In the genomic region with DNA sequence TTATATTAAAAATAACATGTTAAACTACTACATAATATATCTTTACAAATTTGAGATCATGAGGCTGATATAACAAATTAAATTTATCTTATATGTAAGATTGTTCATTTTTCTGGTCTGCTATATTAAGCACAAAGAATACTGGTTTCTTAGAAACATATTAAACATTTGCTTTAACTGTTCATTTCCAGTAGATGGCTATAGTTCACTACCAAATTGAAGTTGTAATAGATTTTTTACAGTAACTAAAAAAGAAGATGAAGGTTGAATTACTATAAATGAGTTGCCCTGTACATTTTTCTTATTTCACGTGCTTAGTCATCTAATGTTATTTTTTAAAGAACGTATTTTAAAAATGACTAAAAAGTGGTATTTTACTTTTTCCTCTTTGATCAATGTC, we compare ENCODE assay signal across 11 cellular contexts. TPM values are rescaled to one million over a fixed set of nuclear protein-coding genes. Genes with fewer than 3 reads are reported as not detected.
DNase-seq lines count a peak whose midpoint lies in the region; ATAC-seq, FAIRE-seq and TF ChIP-seq lines count a peak whose summit lies in the region.
"Had no signal": no experiment of that assay in that cellular context is flagged by ENCODE, and none has a peak within 500 bp of the region (broad histone marks: within the 10 kb centered on the region; RNA-seq: fewer than 3 reads in every experiment).

No MANE protein-coding gene starts in this region.

- H3K36me3 Mint-ChIP-seq in activated naive CD4-positive, alpha-beta T cell treated with anti-CD3 and anti-CD28 coated beads for 36 hours (ENCODE audit: low read depth), result no peaks in the 10 kb centered on the region
- no peaks in the 10 kb centered on the region for H3K36me3 Mint-ChIP-seq in activated CD8-positive, alpha-beta T cell treated with anti-CD3 and anti-CD28 coated beads for 36 hours (ENCODE audit: low read depth)

- no peaks in the 10 kb centered on the region for H4K20me1 ChIP-seq in KMS-11 (ENCODE audit: insufficient read depth)

- peaks cover 2% of the 10 kb centered on the region for H3K4me1 Mint-ChIP-seq in activated naive CD4-positive, alpha-beta T cell treated with anti-CD3 and anti-CD28 coated beads for 36 hours (ENCODE audit: low read depth)
- H3K4me1 Mint-ChIP-seq in activated CD8-positive, alpha-beta T cell treated with anti-CD3 and anti-CD28 coated beads for 36 hours (ENCODE audit: low read depth), result peaks cover 3% of the 10 kb centered on the region

- no peaks in the 10 kb centered on the region for H3K79me2 ChIP-seq in KMS-11 (ENCODE audit: insufficient read depth, low read depth)

- CTCF ChIA-PET in activated naive CD4-positive, alpha-beta T cell treated with anti-CD3 and anti-CD28 coated beads for 36 hours (lab: Charles Lee), result no interaction called here
- CTCF ChIA-PET in activated CD8-positive, alpha-beta T cell treated with anti-CD3 and anti-CD28 coated beads for 36 hours (lab: Charles Lee), result interaction anchor here (1.4 kb wide), 1 partner anchor 30 kb away, joined by 3 read pairs; no protein-coding TSS in a partner anchor

- DNase-seq in DMS 273 treated with DMSO at 0.1 percent for 48 hours (lab: John Stamatoyannopoulos, UW) (peak; percentile 1), SHP77 treated with DMSO at 0.1 percent for 48 hours (lab: John Stamatoyannopoulos, UW) (peak; percentile 31), HK-2 (ENCODE audit: unreplicated experiment) (no peak)
- no peak for DNase-seq in activated naive CD4-positive, alpha-beta T cell treated with anti-CD3 and anti-CD28 coated beads for 36 hours
- DNase-seq in activated CD8-positive, alpha-beta T cell treated with anti-CD3 and anti-CD28 coated beads for 36 hours, result no peak
- DNase-seq: activated gamma-delta T cell treated with Interleukin-2 at 50 U/mL for 16 hours, thyroid gland had no signal

- no peak overlapping the region for H3K4me3 ChIP-seq in KMS-11 (IDR thresholded peaks at IDR 0.05; ENCODE audit: insufficient read depth, low read depth, low read length)
- H3K4me3 ChIP-seq: thyroid gland had no signal

- no peak overlapping the region for H3K4me2 ChIP-seq in KMS-11

- no peak for ATAC-seq in activated CD8-positive, alpha-beta T cell treated with anti-CD3 and anti-CD28 coated beads for 36 hours
- ATAC-seq in HG02623 (IDR thresholded peaks at IDR 0.05; ENCODE audit: unreplicated experiment), result no peak

- no peaks in the 10 kb centered on the region for H3K27me3 ChIP-seq in KMS-11 (ENCODE audit: insufficient read depth, low read depth)
- H3K27me3 ChIP-seq: thyroid gland had no signal

- no peak overlapping the region for H3K4me3 Mint-ChIP-seq in activated naive CD4-positive, alpha-beta T cell treated with anti-CD3 and anti-CD28 coated beads for 36 hours
- H3K4me3 Mint-ChIP-seq in activated CD8-positive, alpha-beta T cell treated with anti-CD3 and anti-CD28 coated beads for 36 hours, result no peak overlapping the region

- no peak overlapping the region for H2AFZ ChIP-seq in KMS-11 (ENCODE audit: low read depth)

- H3K9ac ChIP-seq in KMS-11, result no peak overlapping the region

- intact Hi-C loops in activated naive CD4-positive, alpha-beta T cell treated with anti-CD3 and anti-CD28 coated beads for 36 hours (cut with micrococcal nuclease), result loop anchor here (5.0 to 10.0 kb wide), 3 partner anchors 243 to 1620 kb away; no protein-coding TSS in a partner anchor
- intact Hi-C loops in activated CD8-positive, alpha-beta T cell treated with anti-CD3 and anti-CD28 coated beads for 36 hours (cut with micrococcal nuclease), result no loop called here

- H3K27me3 Mint-ChIP-seq in activated naive CD4-positive, alpha-beta T cell treated with anti-CD3 and anti-CD28 coated beads for 36 hours (ENCODE audit: low read depth), result no peaks in the 10 kb centered on the region
- H3K27me3 Mint-ChIP-seq in activated CD8-positive, alpha-beta T cell treated with anti-CD3 and anti-CD28 coated beads for 36 hours, result no peaks in the 10 kb centered on the region

- peak; percentile 27; the same call in 1 of the 2 replicates for TF ChIP-seq CTCF in KMS-11 (conservative IDR thresholded peaks at IDR 0.05; ENCODE audit: low read depth, low read length)
- TF ChIP-seq CTCF in activated CD8-positive, alpha-beta T cell treated with anti-CD3 and anti-CD28 coated beads for 36 hours (IDR thresholded peaks at IDR 0.05), result no peak

- peaks cover 14% of the 10 kb centered on the region for H3K4me1 ChIP-seq in KMS-11 (ENCODE audit: low read depth, poor library complexity, severe bottlenecking)
- H3K4me1 ChIP-seq: thyroid gland had no signal

- H3K9me3 Mint-ChIP-seq in activated naive CD4-positive, alpha-beta T cell treated with anti-CD3 and anti-CD28 coated beads for 36 hours, result no peaks in the 10 kb centered on the region
- H3K9me3 Mint-ChIP-seq in activated CD8-positive, alpha-beta T cell treated with anti-CD3 and anti-CD28 coated beads for 36 hours, result no peaks in the 10 kb centered on the region

- no peaks in the 10 kb centered on the region for H3K36me3 ChIP-seq in KMS-11 (ENCODE audit: insufficient read depth)
- H3K36me3 ChIP-seq: thyroid gland had no signal

- FAIRE-seq in islet of Langerhans (lab: Jason Lieb, UNC), result peak; percentile 100
- FAIRE-seq: GM18507 had no signal

- POLR2A ChIA-PET in activated CD8-positive, alpha-beta T cell treated with anti-CD3 and anti-CD28 coated beads for 36 hours (lab: Charles Lee), result no interaction called here

- no peak overlapping the region for H3K27ac Mint-ChIP-seq in activated naive CD4-positive, alpha-beta T cell treated with anti-CD3 and anti-CD28 coated beads for 36 hours
- no peak overlapping the region for H3K27ac Mint-ChIP-seq in activated CD8-positive, alpha-beta T cell treated with anti-CD3 and anti-CD28 coated beads for 36 hours

- no peak overlapping the region for H3K27ac ChIP-seq in KMS-11
- H3K27ac ChIP-seq: thyroid gland had no signal

RNA-seq across cellular contexts. Expression of gene ZNF407, which starts 57.0 kb away (rescaled TPM):
- total RNA-seq in activated naive CD4-positive, alpha-beta T cell treated with anti-CD3 and anti-CD28 coated beads for 36 hours, result 1 to 10 TPM; 9.8 to 9.9 TPM
- total RNA-seq in activated CD8-positive, alpha-beta T cell treated with anti-CD3 and anti-CD28 coated beads for 36 hours, result 10 to 100 TPM in 1 of 2 experiments, 1 to 10 TPM in 1; 9.9 to 10.8 TPM

Comparison
In these comparisons a context has a peak if more than half of its experiments do, and no peak if none do; other contexts are left out.
1. DNase-seq: peak in DMS 273 treated with DMSO at 0.1 percent for 48 hours (single experiment) and SHP77 treated with DMSO at 0.1 percent for 48 hours (single experiment); none in activated naive CD4-positive, alpha-beta T cell treated with anti-CD3 and anti-CD28 coated beads for 36 hours (single experiment), activated CD8-positive, alpha-beta T cell treated with anti-CD3 and anti-CD28 coated beads for 36 hours (single experiment) and HK-2 (single experiment).